31 cellular contexts compared by ENCODE assay signal in genomic region chr2:142561656-142562055, GRCh38.
"Had no signal": no experiment of that assay in that cellular context is flagged by ENCODE, and none has a peak within 500 bp of the region (broad histone marks: within the 10 kb centered on the region; RNA-seq: fewer than 3 reads in every experiment).

No MANE protein-coding gene starts in this region.

- H3K4me1 ChIP-seq: esophagus muscularis mucosa, foreskin keratinocyte, gastrocnemius medialis, heart left ventricle had no signal

- H3K9me3 Mint-ChIP-seq: activated CD4-positive, alpha-beta T cell treated with anti-CD3 and anti-CD28 coated beads, Interleukin-2, amount 10 ng/mL, durations not matched to agents 24 days and 14 days; activated naive CD8-positive, alpha-beta T cell treated with anti-CD3 and anti-CD28 coated beads, Interleukin-2, amount 10 ng/mL, durations not matched to agents 7 days and 5 days; T-helper 2 cell treated with Interferon-gamma antibody and Interleukin-4, amounts not matched to agents 5 μg/mL and 100 μg/mL, for 36 hours had no signal

- H3K27me3 Mint-ChIP-seq: activated CD4-positive, alpha-beta memory T cell treated with anti-CD3 and anti-CD28 coated beads, Interleukin-2, amount 10 ng/mL, durations not matched to agents 7 days and 5 days; activated CD4-positive, alpha-beta T cell treated with anti-CD3 and anti-CD28 coated beads for 36 hours; activated CD4-positive, alpha-beta T cell treated with anti-CD3 and anti-CD28 coated beads, Interleukin-2, amount 10 ng/mL, durations not matched to agents 24 days and 14 days; activated naive CD4-positive, alpha-beta T cell treated with anti-CD3 and anti-CD28 coated beads, Interleukin-2, amount 10 ng/mL, durations not matched to agents 7 days and 5 days; activated naive CD8-positive, alpha-beta T cell treated with anti-CD3 and anti-CD28 coated beads, Interleukin-2, amount 10 ng/mL, durations not matched to agents 7 days and 5 days; activated T-cell treated with anti-CD3 and anti-CD28 coated beads, Interleukin-2, amount 50 U/mL, for 24 hours; dendritic cell treated with granulocyte-macrophage colony-stimulating factor and Interleukin-4, amounts not matched to agents 40 ng/mL and 50 ng/mL, for 4 days; T-helper 17 cell had no signal

- H3K27ac Mint-ChIP-seq: activated CD4-positive, alpha-beta memory T cell treated with anti-CD3 and anti-CD28 coated beads, Interleukin-2, amount 10 ng/mL, durations not matched to agents 7 days and 5 days; activated CD4-positive, alpha-beta T cell treated with anti-CD3 and anti-CD28 coated beads for 36 hours; activated CD4-positive, alpha-beta T cell treated with anti-CD3 and anti-CD28 coated beads, Interleukin-2, amount 10 ng/mL, durations not matched to agents 24 days and 14 days; activated naive CD4-positive, alpha-beta T cell treated with anti-CD3 and anti-CD28 coated beads, Interleukin-2, amount 10 ng/mL, durations not matched to agents 7 days and 5 days; activated naive CD4-positive, alpha-beta T cell treated with anti-CD3 and anti-CD28 coated beads, Interleukin-2, amount 50 U/mL, for 72 hours; activated naive CD8-positive, alpha-beta T cell treated with anti-CD3 and anti-CD28 coated beads, Interleukin-2, amount 10 ng/mL, durations not matched to agents 7 days and 5 days; activated T-cell treated with anti-CD3 and anti-CD28 coated beads, Interleukin-2, amount 50 U/mL, for 24 hours; activated T-cell treated with anti-CD3 and anti-CD28 coated beads, Interleukin-2, amount 50 U/mL, for 72 hours; dendritic cell treated with granulocyte-macrophage colony-stimulating factor and Interleukin-4, amounts not matched to agents 40 ng/mL and 50 ng/mL, for 4 days; T-helper 17 cell; T-helper 2 cell treated with Interferon-gamma antibody and Interleukin-4, amounts not matched to agents 5 μg/mL and 100 μg/mL, for 36 hours had no signal

- H3K27ac ChIP-seq: coronary artery, dorsolateral prefrontal cortex, esophagus muscularis mucosa, foreskin keratinocyte, gastrocnemius medialis, heart left ventricle had no signal

- H3K36me3 Mint-ChIP-seq: activated naive CD4-positive, alpha-beta T cell treated with anti-CD3 and anti-CD28 coated beads, Interleukin-2, amount 10 ng/mL, durations not matched to agents 7 days and 5 days; activated naive CD4-positive, alpha-beta T cell treated with anti-CD3 and anti-CD28 coated beads, Interleukin-2, amount 50 U/mL, for 72 hours; activated naive CD8-positive, alpha-beta T cell treated with anti-CD3 and anti-CD28 coated beads, Interleukin-2, amount 10 ng/mL, durations not matched to agents 7 days and 5 days had no signal

- H3K36me3 ChIP-seq: esophagus muscularis mucosa, gastrocnemius medialis, heart left ventricle had no signal

- H3K4me3 ChIP-seq: coronary artery, dorsolateral prefrontal cortex, esophagus muscularis mucosa, gastrocnemius medialis, heart left ventricle had no signal

- H3K27me3 ChIP-seq: dorsolateral prefrontal cortex, gastrocnemius medialis, heart left ventricle had no signal

- FAIRE-seq: astrocyte had no signal

- DNase-seq: activated CD4-positive, alpha-beta memory T cell treated with anti-CD3 and anti-CD28 coated beads, Interleukin-2, amount 10 ng/mL, durations not matched to agents 7 days and 5 days; activated CD4-positive, alpha-beta T cell treated with anti-CD3 and anti-CD28 coated beads for 36 hours; activated CD4-positive, alpha-beta T cell treated with anti-CD3 and anti-CD28 coated beads, Interleukin-2, amount 10 ng/mL, durations not matched to agents 24 days and 14 days; activated CD4-positive, CD25-positive, alpha-beta regulatory T cell; activated CD4-positive, CD25-positive, alpha-beta regulatory T cell treated with anti-CD3 and anti-CD28 coated beads, Interleukin-2, amount 50 U/mL, for 72 hours; activated CD8-positive, alpha-beta memory T cell treated with anti-CD3 and anti-CD28 coated beads, Interleukin-2, amount 50 U/mL, for 48 hours; activated gamma-delta T cell; activated naive CD4-positive, alpha-beta T cell; activated naive CD4-positive, alpha-beta T cell treated with anti-CD3 and anti-CD28 coated beads, Interleukin-2, amount 10 ng/mL, durations not matched to agents 7 days and 5 days; activated naive CD8-positive, alpha-beta T cell treated with anti-CD3 and anti-CD28 coated beads, Interleukin-2, amount 10 ng/mL, durations not matched to agents 7 days and 5 days; activated T-cell treated with anti-CD3 and anti-CD28 coated beads for 4 hours; activated T-cell treated with anti-CD3 and anti-CD28 coated beads, Interleukin-2, amount 50 U/mL, for 24 hours; activated T-cell treated with anti-CD3 and anti-CD28 coated beads, Interleukin-2, amount 50 U/mL, for 72 hours; caudate nucleus; cerebellar nuclear complex; dorsolateral prefrontal cortex; effector memory CD4-positive, alpha-beta T cell; erythroblast; foreskin keratinocyte; gastrocnemius medialis; glutamatergic neuron; T-helper 1 cell; T-helper 17 cell; T1000 had no signal

- H3K4me1 Mint-ChIP-seq: activated CD4-positive, alpha-beta memory T cell treated with anti-CD3 and anti-CD28 coated beads, Interleukin-2, amount 10 ng/mL, durations not matched to agents 7 days and 5 days; activated CD4-positive, alpha-beta T cell treated with anti-CD3 and anti-CD28 coated beads for 36 hours; activated CD4-positive, alpha-beta T cell treated with anti-CD3 and anti-CD28 coated beads, Interleukin-2, amount 10 ng/mL, durations not matched to agents 24 days and 14 days; activated naive CD4-positive, alpha-beta T cell treated with anti-CD3 and anti-CD28 coated beads, Interleukin-2, amount 10 ng/mL, durations not matched to agents 7 days and 5 days; activated naive CD8-positive, alpha-beta T cell treated with anti-CD3 and anti-CD28 coated beads, Interleukin-2, amount 10 ng/mL, durations not matched to agents 7 days and 5 days; T-helper 17 cell had no signal

- H3K9me3 ChIP-seq: esophagus muscularis mucosa, gastrocnemius medialis, heart left ventricle had no signal

- ATAC-seq: activated CD4-positive, alpha-beta T cell treated with anti-CD3 and anti-CD28 coated beads for 36 hours; activated naive CD4-positive, alpha-beta T cell treated with anti-CD3 and anti-CD28 coated beads, Interleukin-2, amount 50 U/mL, for 72 hours; activated T-cell treated with anti-CD3 and anti-CD28 coated beads, Interleukin-2, amount 50 U/mL, for 72 hours; foreskin keratinocyte; gastrocnemius medialis; heart left ventricle; T-helper 17 cell had no signal

- H3K4me3 Mint-ChIP-seq: activated CD4-positive, alpha-beta memory T cell treated with anti-CD3 and anti-CD28 coated beads, Interleukin-2, amount 10 ng/mL, durations not matched to agents 7 days and 5 days; activated CD4-positive, alpha-beta T cell treated with anti-CD3 and anti-CD28 coated beads for 36 hours; activated CD4-positive, alpha-beta T cell treated with anti-CD3 and anti-CD28 coated beads, Interleukin-2, amount 10 ng/mL, durations not matched to agents 24 days and 14 days; activated naive CD4-positive, alpha-beta T cell treated with anti-CD3 and anti-CD28 coated beads, Interleukin-2, amount 10 ng/mL, durations not matched to agents 7 days and 5 days; activated naive CD8-positive, alpha-beta T cell treated with anti-CD3 and anti-CD28 coated beads, Interleukin-2, amount 10 ng/mL, durations not matched to agents 7 days and 5 days; activated T-cell treated with anti-CD3 and anti-CD28 coated beads, Interleukin-2, amount 50 U/mL, for 24 hours; activated T-cell treated with anti-CD3 and anti-CD28 coated beads, Interleukin-2, amount 50 U/mL, for 72 hours; dendritic cell treated with granulocyte-macrophage colony-stimulating factor and Interleukin-4, amounts not matched to agents 40 ng/mL and 50 ng/mL, for 4 days; T-helper 17 cell; T-helper 2 cell treated with Interferon-gamma antibody and Interleukin-4, amounts not matched to agents 5 μg/mL and 100 μg/mL, for 36 hours had no signal
